In genomic region chr16:33336226-33336985, GRCh38 we compare ENCODE assay signal across 12 cellular contexts. TPM values are rescaled to one million over a fixed set of nuclear protein-coding genes. Genes with fewer than 3 reads are reported as not detected.
DNase-seq lines count a peak whose midpoint lies in the region; ATAC-seq and TF ChIP-seq lines count a peak whose summit lies in the region.
"Not testable (repeated sequence)": the region's sequence is repeated elsewhere in the genome, so short reads cannot be mapped to it uniquely, and the experiment has no call there.
"Had no signal": no experiment of that assay in that cellular context is flagged by ENCODE, and none has a peak within 500 bp of the region (broad histone marks: within the 10 kb centered on the region; RNA-seq: fewer than 3 reads in every experiment).

No MANE protein-coding gene starts in this region.

- not testable (repeated sequence) for H3K9me2 ChIP-seq in Karpas-422 (replicated peaks; ENCODE audit: insufficient read depth, low read length)

- H3K27ac ChIP-seq in Karpas-422 (ENCODE audit: low read length), result not testable (repeated sequence)

- H3K27me3 Mint-ChIP-seq in activated T-helper 1 cell treated with anti-CD3 and anti-CD28 coated beads, Interleukin-12 subunit alpha, Interleukin-12 subunit beta, Interleukin-2, Interleukin-4 antibody, amounts not matched to agents 30 ng/mL and 10 ng/mL and 1 ng/mL, durations not matched to agents 14 hours and 24 hours and 36 hours (ENCODE audit: insufficient read depth); central memory CD8-positive, alpha-beta T cell: not testable (repeated sequence)

- not testable (repeated sequence) for H3K4me3 Mint-ChIP-seq in activated T-helper 1 cell treated with anti-CD3 and anti-CD28 coated beads, Interleukin-12 subunit alpha, Interleukin-12 subunit beta, Interleukin-2, Interleukin-4 antibody, amounts not matched to agents 30 ng/mL and 10 ng/mL and 1 ng/mL, durations not matched to agents 14 hours and 24 hours and 36 hours; central memory CD8-positive, alpha-beta T cell

- peak; percentile 10 for ATAC-seq in central memory CD8-positive, alpha-beta T cell (replicated peaks; ENCODE audit: extremely low read depth, poor library complexity, severe bottlenecking)
- ATAC-seq in left colon, result not testable (repeated sequence)
- ATAC-seq in omental fat pad (ENCODE audit: low FRiP score), result peak; percentile 81

- not testable (repeated sequence) for H4K20me1 ChIP-seq in Karpas-422 (ENCODE audit: insufficient read depth, low read depth, low read length)

- not testable (repeated sequence) for H3K27me3 ChIP-seq in Karpas-422 (ENCODE audit: low read length)

- not testable (repeated sequence) for H3K36me3 Mint-ChIP-seq in activated T-helper 1 cell treated with anti-CD3 and anti-CD28 coated beads, Interleukin-12 subunit alpha, Interleukin-12 subunit beta, Interleukin-2, Interleukin-4 antibody, amounts not matched to agents 30 ng/mL and 10 ng/mL and 1 ng/mL, durations not matched to agents 14 hours and 24 hours and 36 hours (ENCODE audit: low read depth); central memory CD8-positive, alpha-beta T cell (ENCODE audit: insufficient read depth)

- H2AFZ ChIP-seq in Karpas-422 (ENCODE audit: low read length), result not testable (repeated sequence)

- H3K9me3 Mint-ChIP-seq in activated T-helper 1 cell treated with anti-CD3 and anti-CD28 coated beads, Interleukin-12 subunit alpha, Interleukin-12 subunit beta, Interleukin-2, Interleukin-4 antibody, amounts not matched to agents 30 ng/mL and 10 ng/mL and 1 ng/mL, durations not matched to agents 14 hours and 24 hours and 36 hours; central memory CD8-positive, alpha-beta T cell: not testable (repeated sequence)

- H3K9ac ChIP-seq in Karpas-422 (ENCODE audit: low read length), result not testable (repeated sequence)

- not testable (repeated sequence) for H3K4me1 Mint-ChIP-seq in activated T-helper 1 cell treated with anti-CD3 and anti-CD28 coated beads, Interleukin-12 subunit alpha, Interleukin-12 subunit beta, Interleukin-2, Interleukin-4 antibody, amounts not matched to agents 30 ng/mL and 10 ng/mL and 1 ng/mL, durations not matched to agents 14 hours and 24 hours and 36 hours (ENCODE audit: low read depth); central memory CD8-positive, alpha-beta T cell

- not testable (repeated sequence) for H3K4me2 ChIP-seq in Karpas-422 (ENCODE audit: low read depth, low read length, poor library complexity, severe bottlenecking)

- DNase-seq in Karpas-422 (peak; percentile 39), left colon (peak; percentile 28 to 72), omental fat pad (ENCODE audit: low spot score) (peak; percentile 47)
- DNase-seq in activated CD4-positive, alpha-beta T cell treated with anti-CD3 and anti-CD28 coated beads, Interleukin-2, amount 50 U/mL, for 1 hour, result peak; percentile 38
- DNase-seq in activated T-helper 1 cell treated with anti-CD3 and anti-CD28 coated beads, Interleukin-12 subunit alpha, Interleukin-12 subunit beta, Interleukin-2, Interleukin-4 antibody, amounts not matched to agents 30 ng/mL and 10 ng/mL and 1 ng/mL, durations not matched to agents 14 hours and 24 hours and 36 hours (ENCODE audit: low spot score), result peak; percentile 32
- peak; percentile 56 to 57 for DNase-seq in central memory CD8-positive, alpha-beta T cell (ENCODE audit: low spot score in 2 of 2)
- DNase-seq in stimulated activated CD4-positive, alpha-beta T cell treated with anti-CD3 and anti-CD28 coated beads, TNF-alpha, amount 100 ng/mL, for 48 hours (ENCODE audit: low read depth in 3 of 3), result peak in 2 of 3 donors; percentile 1 to 13

- not testable (repeated sequence) for H3K4me1 ChIP-seq in Karpas-422 (ENCODE audit: low read length)

- H3K9me3 ChIP-seq in Karpas-422 (ENCODE audit: low read length), result not testable (repeated sequence)

- not testable (repeated sequence) for H3K36me3 ChIP-seq in Karpas-422 (ENCODE audit: insufficient read depth, low read length)

- H3K27ac Mint-ChIP-seq in activated T-helper 1 cell treated with anti-CD3 and anti-CD28 coated beads, Interleukin-12 subunit alpha, Interleukin-12 subunit beta, Interleukin-2, Interleukin-4 antibody, amounts not matched to agents 30 ng/mL and 10 ng/mL and 1 ng/mL, durations not matched to agents 14 hours and 24 hours and 36 hours; central memory CD8-positive, alpha-beta T cell (ENCODE audit: low read depth): not testable (repeated sequence)

- H3K4me3 ChIP-seq in Karpas-422 (ENCODE audit: low read length), result not testable (repeated sequence)

- intact Hi-C loops in activated T-helper 1 cell treated with anti-CD3 and anti-CD28 coated beads, Interleukin-12 subunit alpha, Interleukin-12 subunit beta, Interleukin-2, Interleukin-4 antibody, amounts not matched to agents 30 ng/mL and 10 ng/mL and 1 ng/mL, durations not matched to agents 14 hours and 24 hours and 36 hours (cut with micrococcal nuclease); left colon (cut with DNase I, micrococcal nuclease): not testable (repeated sequence)

- not testable (repeated sequence) for H3K79me2 ChIP-seq in Karpas-422 (ENCODE audit: low read length)

- not testable (repeated sequence) for TF ChIP-seq CTCF in omental fat pad (IDR thresholded peaks at IDR 0.05)

RNA-seq across cellular contexts. Expression of gene TP53TG3B, which starts 24.2 kb away (rescaled TPM):
- total RNA-seq in Karpas-422 (2014; rRNA removed; shearing (Covaris generic); ENCODE audit: low replicate concordance), result not detected in 2 replicates
- not detected in 2 replicates for total RNA-seq in activated T-helper 1 cell treated with anti-CD3 and anti-CD28 coated beads, Interleukin-12 subunit alpha, Interleukin-12 subunit beta, Interleukin-2, Interleukin-4 antibody, amounts not matched to agents 30 ng/mL and 10 ng/mL and 1 ng/mL, durations not matched to agents 14 hours and 24 hours and 36 hours
- total RNA-seq in left colon, result not detected
- total RNA-seq in omental fat pad, result not detected
- total RNA-seq: activated T-helper 17 cell treated with anti-CD3 and anti-CD28 coated beads, Interleukin-2, amount 50 U/mL, for 72 hours; left lobe of liver; LHCN-M2; PC-3; suprapubic skin had no signal

RNA-seq across cellular contexts. Expression of gene TP53TG3E, which starts 32.3 kb away (rescaled TPM):
- total RNA-seq in Karpas-422 (2014; rRNA removed; shearing (Covaris generic); ENCODE audit: low replicate concordance), result not detected in 2 replicates
- not detected in 2 replicates for total RNA-seq in activated T-helper 1 cell treated with anti-CD3 and anti-CD28 coated beads, Interleukin-12 subunit alpha, Interleukin-12 subunit beta, Interleukin-2, Interleukin-4 antibody, amounts not matched to agents 30 ng/mL and 10 ng/mL and 1 ng/mL, durations not matched to agents 14 hours and 24 hours and 36 hours
- total RNA-seq in left colon (not detected), omental fat pad (not detected)
- total RNA-seq: activated T-helper 17 cell treated with anti-CD3 and anti-CD28 coated beads, Interleukin-2, amount 50 U/mL, for 72 hours; left lobe of liver; LHCN-M2; PC-3; suprapubic skin had no signal
